Comparison of ENCODE assay signal across 23 cellular contexts in genomic region chr22:24823787-24824186, GRCh38. TPM values are rescaled to one million over a fixed set of nuclear protein-coding genes. Genes with fewer than 3 reads are reported as not detected.
DNase-seq lines count a peak whose midpoint lies in the region; ATAC-seq and TF ChIP-seq lines count a peak whose summit lies in the region.
"Had no signal": no experiment of that assay in that cellular context is flagged by ENCODE, and none has a peak within 500 bp of the region (broad histone marks: within the 10 kb centered on the region; RNA-seq: fewer than 3 reads in every experiment).

No MANE protein-coding gene starts in this region.

- H3K27me3 Mint-ChIP-seq in Caco-2 (ENCODE audit: insufficient read depth, unreplicated experiment) (no peaks in the 10 kb centered on the region), T-helper 17 cell (no peaks in the 10 kb centered on the region), progenitor cell of endocrine pancreas (peaks cover 34% of the 10 kb centered on the region)

- H3K4me1 Mint-ChIP-seq in Caco-2 (ENCODE audit: low read depth, unreplicated experiment) (peaks cover 12% of the 10 kb centered on the region), T-helper 17 cell (peaks cover 8% of the 10 kb centered on the region), progenitor cell of endocrine pancreas (ENCODE audit: low read depth) (peaks cover 18% of the 10 kb centered on the region)
- H3K4me1 Mint-ChIP-seq: B cell; CD4-positive, CD25-positive, alpha-beta regulatory T cell; GM23338 had no signal

- POLR2A ChIA-PET in Caco-2 (lab: Charles Lee): no interaction called here

- H3K4me3 Mint-ChIP-seq in Caco-2 (ENCODE audit: unreplicated experiment) (no peak overlapping the region), T-helper 17 cell (peak overlapping the region; percentile 19), progenitor cell of endocrine pancreas (ENCODE audit: low read depth) (no peak overlapping the region)
- H3K4me3 Mint-ChIP-seq: B cell; CD4-positive, CD25-positive, alpha-beta regulatory T cell; CD8-positive, alpha-beta T cell; GM23338; H9 had no signal

- H3K36me3 ChIP-seq in right atrium auricular region (no peaks in the 10 kb centered on the region), Caco-2 (ENCODE audit: control insufficient read depth, insufficient read depth, low read length) (no peaks in the 10 kb centered on the region)
- H3K36me3 ChIP-seq: BLaER1 had no signal

- CTCF ChIA-PET in Caco-2 (lab: Charles Lee): interaction anchor here (1.3 kb wide), 1 partner anchor 54 kb away, joined by 3 read pairs; no protein-coding TSS in a partner anchor

- intact Hi-C loops in left cardiac atrium (cut with DNase I): no loop called here
- intact Hi-C loops in Caco-2 (cut with micrococcal nuclease; ENCODE audit: unreplicated experiment): no loop called here

- H3K27ac ChIP-seq in right atrium auricular region: peak overlapping the region; percentile 3 to 47
- H3K27ac ChIP-seq: BLaER1, C4-2B had no signal

- no peak for TF ChIP-seq CTCF in right atrium auricular region (IDR thresholded peaks at IDR 0.05)
- no peak for TF ChIP-seq CTCF in Caco-2 (IDR thresholded peaks at IDR 0.05; ENCODE audit: insufficient read depth in 1 of 2, low read depth in 1 of 2, low read length in 1 of 2, severe bottlenecking in 1 of 2, unreplicated experiment in 1 of 2)
- no peak for TF ChIP-seq CTCF in progenitor cell of endocrine pancreas (IDR thresholded peaks at IDR 0.05; ENCODE audit: unreplicated experiment)

- H3K27ac Mint-ChIP-seq in Caco-2 (ENCODE audit: unreplicated experiment): peak overlapping the region; percentile 7
- no peak overlapping the region for H3K27ac Mint-ChIP-seq in T-helper 17 cell
- peak overlapping the region; percentile 56 for H3K27ac Mint-ChIP-seq in progenitor cell of endocrine pancreas
- H3K27ac Mint-ChIP-seq: B cell; CD4-positive, CD25-positive, alpha-beta regulatory T cell; CD8-positive, alpha-beta T cell; GM23338 had no signal

- H3K27me3 ChIP-seq in right atrium auricular region (no peaks in the 10 kb centered on the region), Caco-2 (replicated peaks; ENCODE audit: control insufficient read depth, insufficient read depth, low read length) (no peaks in the 10 kb centered on the region)
- H3K27me3 ChIP-seq: BLaER1 had no signal

- DNase-seq in right atrium auricular region (ENCODE audit: low spot score) (no peak), left cardiac atrium (no peak), Caco-2 (no peak), T-helper 17 cell (no peak), progenitor cell of endocrine pancreas (ENCODE audit: low spot score, unreplicated experiment) (no peak), 8988T (no peak), T-helper 2 cell (no peak)
- DNase-seq: CD4-positive, CD25-positive, alpha-beta regulatory T cell; CD8-positive, alpha-beta T cell; DMS 273 treated with DMSO at 0.1 percent for 48 hours; DMS79; EL; GDM1; H9 had no signal

- no peak overlapping the region for H3K4me3 ChIP-seq in right atrium auricular region
- no peak overlapping the region for H3K4me3 ChIP-seq in Caco-2 (ENCODE audit: low read depth, low read length)
- H3K4me3 ChIP-seq: BLaER1, GM12878, GM23338 had no signal

- BruUV-seq in Caco-2 (replicated peaks; lab: Mats Ljungman, UMichigan): no TSS peak

- H3K4me1 ChIP-seq in right atrium auricular region: peaks cover 0 to 35% of the 10 kb centered on the region in 2 donors
- peaks cover 20% of the 10 kb centered on the region for H3K4me1 ChIP-seq in Caco-2
- H3K4me1 ChIP-seq: BLaER1 had no signal

- no peaks in the 10 kb centered on the region for H3K9me3 ChIP-seq in right atrium auricular region
- no peaks in the 10 kb centered on the region for H3K9me3 ChIP-seq in Caco-2
- H3K9me3 ChIP-seq in T-helper 17 cell (ENCODE audit: control insufficient read depth, low read length, poor library complexity, severe bottlenecking): no peaks in the 10 kb centered on the region
- H3K9me3 ChIP-seq: BLaER1 had no signal

- H3K36me3 Mint-ChIP-seq in Caco-2 (ENCODE audit: insufficient read depth, unreplicated experiment) (no peaks in the 10 kb centered on the region), T-helper 17 cell (ENCODE audit: low read depth) (peaks cover 2% of the 10 kb centered on the region), progenitor cell of endocrine pancreas (ENCODE audit: insufficient read depth) (no peaks in the 10 kb centered on the region)
- H3K36me3 Mint-ChIP-seq: CD4-positive, CD25-positive, alpha-beta regulatory T cell; CD8-positive, alpha-beta T cell had no signal

- ATAC-seq in left cardiac atrium (no peak), T-helper 17 cell (no peak)
- ATAC-seq: CD8-positive, alpha-beta T cell; GM12878; GM23338; HCT116 had no signal

- H3K9me3 Mint-ChIP-seq in Caco-2 (ENCODE audit: unreplicated experiment) (no peaks in the 10 kb centered on the region), progenitor cell of endocrine pancreas (ENCODE audit: low read depth) (no peaks in the 10 kb centered on the region)
- H3K9me3 Mint-ChIP-seq: CD8-positive, alpha-beta T cell; GM23338; H9 had no signal

RNA-seq across cellular contexts. Expression of gene SGSM1, which starts 17.8 kb away (rescaled TPM):
- total RNA-seq in right atrium auricular region: 10 to 100 TPM; 13.9 to 14.9 TPM
- 10 to 100 TPM; 16.1 to 24.8 TPM for total RNA-seq in left cardiac atrium
- 5.5 and 6.1 TPM in 2 replicates for total RNA-seq in Caco-2 (2022)
- total RNA-seq in T-helper 17 cell: 1 to 10 TPM in 1 of 2 donors, under 1 TPM in 1; 0.70 to 3.0 TPM
- total RNA-seq in progenitor cell of endocrine pancreas: 3.6 and 3.9 TPM in 2 replicates
- total RNA-seq: A172, A673, GM12878 had no signal

RNA-seq across cellular contexts. Expression of gene PIWIL3, which starts 49.3 kb away (rescaled TPM):
- total RNA-seq in right atrium auricular region (not detected), left cardiac atrium (not detected), Caco-2 (2022) (0.16 and 0.45 TPM in 2 replicates), T-helper 17 cell (not detected), progenitor cell of endocrine pancreas (not detected in 2 replicates)
- total RNA-seq: A172; A673; B cell; CD4-positive, CD25-positive, alpha-beta regulatory T cell; CD8-positive, alpha-beta T cell; H4 had no signal
